8 cellular contexts compared by ENCODE assay signal in genomic region chr7:101164071-101164840, GRCh38. TPM values are rescaled to one million over a fixed set of nuclear protein-coding genes. Genes with fewer than 3 reads are reported as not detected.
A peak's percentile ranks its signal among the peaks of the same experiment; 100 is the strongest.
DNase-seq lines count a peak whose midpoint lies in the region; ATAC-seq and TF ChIP-seq lines count a peak whose summit lies in the region.

No MANE protein-coding gene starts in this region.

- no peak for TF ChIP-seq POLR2A in esophagus muscularis mucosa (IDR thresholded peaks at IDR 0.05; ENCODE audit: low read depth)

- intact Hi-C loops in esophagus muscularis mucosa (cut with DNase I) (no loop called here), sciatic nerve (cut with DNase I) (no loop called here)

- TF ChIP-seq EP300 in esophagus muscularis mucosa (IDR thresholded peaks at IDR 0.05), result no peak

- no peak overlapping the region for H2AFZ ChIP-seq in osteoblast (ENCODE audit: low read length)

- ATAC-seq in sciatic nerve, result no peak
- ATAC-seq in omental fat pad (ENCODE audit: low FRiP score), result no peak

- H3K27me3 ChIP-seq in esophagus muscularis mucosa (peaks cover 21 to 100% (median 75%) of the 10 kb centered on the region in 4 donors), osteoblast (ENCODE audit: insufficient read depth, low read length) (peaks cover 53% of the 10 kb centered on the region)

- H3K4me2 ChIP-seq in osteoblast (ENCODE audit: insufficient read depth, low read length), result no peak overlapping the region

- H3K4me3 ChIP-seq in esophagus muscularis mucosa (peak overlapping the region; percentile 41 to 55 (median 45)), osteoblast (ENCODE audit: insufficient read depth, low read length) (no peak overlapping the region)

- H3K79me2 ChIP-seq in osteoblast (ENCODE audit: insufficient read depth, low read length), result no peaks in the 10 kb centered on the region

- TF ChIP-seq CTCF in esophagus muscularis mucosa (IDR thresholded peaks at IDR 0.05), result no peak
- no peak for TF ChIP-seq CTCF in osteoblast (IDR thresholded peaks at IDR 0.05; ENCODE audit: extremely low read depth, low read depth, low read length)
- no peak for TF ChIP-seq CTCF in omental fat pad (IDR thresholded peaks at IDR 0.05)

- H3K9me3 ChIP-seq in esophagus muscularis mucosa (no peaks in the 10 kb centered on the region), osteoblast (ENCODE audit: low read depth, low read length) (no peaks in the 10 kb centered on the region)

- DNase-seq in NCI-H2196 (lab: John Stamatoyannopoulos, UW; ENCODE audit: unreplicated experiment), result peak; percentile 16
- DNase-seq in NCI-H2196 treated with DMSO at 0.1 percent for 48 hours (lab: John Stamatoyannopoulos, UW; ENCODE audit: unreplicated experiment), result no peak
- DNase-seq in RKO (ENCODE audit: low spot score), result peak; percentile 86
- no peak for DNase-seq in esophagus muscularis mucosa (ENCODE audit: extremely low spot score)
- peak; percentile 96 for DNase-seq in osteoblast (ENCODE audit: insufficient read length, low spot score, missing footprints)
- DNase-seq in sciatic nerve (ENCODE audit: low spot score), result no peak
- no peak for DNase-seq in omental fat pad (ENCODE audit: low spot score)
- no peak for DNase-seq in inferior parietal cortex (ENCODE audit: extremely low spot score)

- H3K4me1 ChIP-seq in esophagus muscularis mucosa, result peaks cover 40 to 47% (median 42%) of the 10 kb centered on the region in 4 donors
- peaks cover 24% of the 10 kb centered on the region for H3K4me1 ChIP-seq in osteoblast (ENCODE audit: insufficient read depth, low read length)

- peaks cover 37% of the 10 kb centered on the region for H4K20me1 ChIP-seq in osteoblast (ENCODE audit: insufficient read depth, low read length)

- H3K36me3 ChIP-seq in esophagus muscularis mucosa, result peaks cover 13 to 27% (median 19%) of the 10 kb centered on the region in 4 donors
- H3K36me3 ChIP-seq in osteoblast (ENCODE audit: insufficient read depth, low read length), result peaks cover 18% of the 10 kb centered on the region

- H3K27ac ChIP-seq in esophagus muscularis mucosa (replicated peaks in 1 of 4) (no peak overlapping the region), osteoblast (ENCODE audit: low read depth, low read length) (no peak overlapping the region)

- 5% methylated on average over 10 of the region's 75 CpGs for WGBS in esophagus muscularis mucosa

RNA-seq across cellular contexts. Expression of gene VGF, which starts 1.1 kb away (rescaled TPM):
- under 1 TPM in 3 of 4 donors, not detected in 1; 0.23 to 0.33 (median 0.26) TPM for total RNA-seq in esophagus muscularis mucosa
- total RNA-seq in osteoblast, result 0.36 TPM in 1 of 2 replicates, not detected in the other
- total RNA-seq in sciatic nerve, result not detected
- total RNA-seq in omental fat pad, result under 1 TPM in 1 of 4 donors, not detected in 3; 0.60 TPM

RNA-seq across cellular contexts. Expression of gene AP1S1, which starts 10.0 kb away (rescaled TPM):
- total RNA-seq in esophagus muscularis mucosa (10 to 100 TPM; 28.2 to 44.4 (median 35.5) TPM), osteoblast (101 and 102 TPM in 2 replicates), sciatic nerve (22.1 TPM), omental fat pad (10 to 100 TPM; 30.7 to 52.3 (median 36.4) TPM)

RNA-seq across cellular contexts. Expression of gene NAT16, which starts 15.8 kb away (rescaled TPM):
- not detected for total RNA-seq in esophagus muscularis mucosa
- not detected in 2 replicates for total RNA-seq in osteoblast
- total RNA-seq in sciatic nerve, result not detected
- under 1 TPM in 1 of 4 donors, not detected in 3; 0.09 TPM for total RNA-seq in omental fat pad

RNA-seq across cellular contexts. Expression of gene MOGAT3, which starts 36.6 kb away (rescaled TPM):
- total RNA-seq in esophagus muscularis mucosa (under 1 TPM in 1 of 4 donors, not detected in 3; 0.17 TPM), osteoblast (not detected in 2 replicates), sciatic nerve (not detected), omental fat pad (not detected)

RNA-seq across cellular contexts. Expression of gene SERPINE1, which starts 37.4 kb away (rescaled TPM):
- total RNA-seq in esophagus muscularis mucosa (10 to 100 TPM in 2 of 4 donors, 1 to 10 TPM in 2; 9.4 to 54.2 (median 18.2) TPM), osteoblast (237 and 278 TPM in 2 replicates), sciatic nerve (7.0 TPM), omental fat pad (100 to 1,000 TPM in 2 of 4 donors, 10 to 100 TPM in 2; 36.4 to 861 (median 118) TPM)

Comparison
In these comparisons a context has a peak if more than half of its experiments do, and no peak if none do; other contexts are left out.
1. DNase-seq: peak in NCI-H2196 (single experiment), RKO (single experiment) and osteoblast (single experiment); none in NCI-H2196 treated with DMSO at 0.1 percent for 48 hours (single experiment), esophagus muscularis mucosa (single experiment), sciatic nerve (single experiment), omental fat pad (single experiment) and inferior parietal cortex (single experiment).